In genomic region chrX:124232523-124233201, GRCh38 we compare ENCODE assay signal across 8 cellular contexts.
DNase-seq lines count a peak whose midpoint lies in the region; ATAC-seq and TF ChIP-seq lines count a peak whose summit lies in the region.

No MANE protein-coding gene starts in this region.

- H3K36me3 Mint-ChIP-seq in Caco-2 (ENCODE audit: insufficient read depth, unreplicated experiment): no peaks in the 10 kb centered on the region

- H3K36me3 ChIP-seq in left lung (no peaks in the 10 kb centered on the region), Caco-2 (ENCODE audit: control insufficient read depth, insufficient read depth, low read length) (no peaks in the 10 kb centered on the region)

- no peak overlapping the region for H3K4me3 Mint-ChIP-seq in Caco-2 (ENCODE audit: unreplicated experiment)

- no peaks in the 10 kb centered on the region for H3K4me1 ChIP-seq in left lung
- H3K4me1 ChIP-seq in Caco-2: peaks cover 6% of the 10 kb centered on the region; the same call in 1 of the 2 replicates

- DNase-seq in M059J (ENCODE audit: low read depth) (peak; percentile 26), left lung (no peak), G401 (ENCODE audit: low spot score) (no peak), Caco-2 (no peak), NCI-H2196 (lab: John Stamatoyannopoulos, UW; ENCODE audit: unreplicated experiment) (no peak), mucosa of gallbladder (ENCODE audit: low spot score) (no peak)

- no peaks in the 10 kb centered on the region for H3K9me3 ChIP-seq in left lung
- no peaks in the 10 kb centered on the region for H3K9me3 ChIP-seq in Caco-2

- H3K4me1 Mint-ChIP-seq in Caco-2 (ENCODE audit: low read depth, unreplicated experiment): no peaks in the 10 kb centered on the region

- no peaks in the 10 kb centered on the region for H3K9me3 Mint-ChIP-seq in Caco-2 (ENCODE audit: unreplicated experiment)

- intact Hi-C loops in left lung (cut with DNase I): no loop called here
- intact Hi-C loops in Caco-2 (cut with micrococcal nuclease; ENCODE audit: unreplicated experiment): no loop called here

- H3K27me3 ChIP-seq in left lung (no peaks in the 10 kb centered on the region), Caco-2 (replicated peaks; ENCODE audit: control insufficient read depth, insufficient read depth, low read length) (no peaks in the 10 kb centered on the region)

- H3K4me3 ChIP-seq in left lung (no peak overlapping the region), Caco-2 (ENCODE audit: low read depth, low read length) (no peak overlapping the region)

- no TSS peak for BruUV-seq in Caco-2 (replicated peaks; lab: Mats Ljungman, UMichigan)

- POLR2A ChIA-PET in Caco-2 (lab: Charles Lee): no interaction called here

- no peak for TF ChIP-seq CTCF in left lung (IDR thresholded peaks at IDR 0.05)
- TF ChIP-seq CTCF in Caco-2 (IDR thresholded peaks at IDR 0.05; ENCODE audit: insufficient read depth in 1 of 2, low read depth in 1 of 2, low read length in 1 of 2, severe bottlenecking in 1 of 2, unreplicated experiment in 1 of 2): no peak

- CTCF ChIA-PET in Caco-2 (lab: Charles Lee): no interaction called here

- no peak overlapping the region for H3K27ac Mint-ChIP-seq in Caco-2 (ENCODE audit: unreplicated experiment)

- ATAC-seq in GM19351 (IDR thresholded peaks at IDR 0.05; ENCODE audit: unreplicated experiment) (peak; percentile 76), HG02642 (IDR thresholded peaks at IDR 0.05; ENCODE audit: poor library complexity, unreplicated experiment) (peak; percentile 89), left lung (peak; percentile 58)

- no peak overlapping the region for H3K27ac ChIP-seq in left lung

- in situ Hi-C loops in G401 (cut with HindIII; ENCODE audit: low sequenced_read_pairs): no loop called here

- no peaks in the 10 kb centered on the region for H3K27me3 Mint-ChIP-seq in Caco-2 (ENCODE audit: insufficient read depth, unreplicated experiment)
